Comparison of ENCODE assay signal across 26 cellular contexts in the genomic region with DNA sequence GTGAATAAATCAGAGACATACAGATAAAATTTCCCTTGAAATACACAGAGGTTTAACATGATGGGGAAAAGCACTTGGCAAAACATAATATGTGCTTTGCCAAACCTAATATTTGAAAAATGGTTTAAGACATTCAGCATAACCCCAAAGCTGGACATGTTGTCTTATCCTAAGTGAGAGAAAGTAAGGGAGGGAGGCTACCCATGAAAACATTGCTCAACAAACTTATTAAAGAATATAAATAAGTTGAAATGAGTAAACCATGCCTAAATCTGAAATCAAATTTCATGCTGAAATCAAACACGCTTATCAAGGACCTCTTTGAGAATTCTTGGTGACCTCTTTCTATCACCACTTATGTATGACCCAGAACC.
"Had no signal": no experiment of that assay in that cellular context is flagged by ENCODE, and none has a peak within 500 bp of the region (broad histone marks: within the 10 kb centered on the region; RNA-seq: fewer than 3 reads in every experiment).

No MANE protein-coding gene starts in this region.

- DNase-seq: dorsolateral prefrontal cortex; effector CD8-positive, alpha-beta T cell; endodermal cell; foreskin fibroblast; gastrocnemius medialis; head of caudate nucleus; left ventricle myocardium superior; lower lobe of right lung; ovary; posterior cingulate gyrus; psoas muscle; retina; right lobe of liver; stimulated activated CD4-positive, alpha-beta T cell treated with anti-CD3 and anti-CD28 coated beads, Interleukin-12 subunit alpha, Interleukin-12 subunit beta, amount 100 ng/mL, for 4 hours; stimulated activated CD4-positive, alpha-beta T cell treated with anti-CD3 and anti-CD28 coated beads, Interleukin-1b, Interleukin-23, amount 100 ng/mL, for 48 hours; stimulated activated CD4-positive, alpha-beta T cell treated with anti-CD3 and anti-CD28 coated beads, Interleukin-4, amount 100 ng/mL, for 1 hour; stimulated activated CD8-positive, alpha-beta memory T cell treated with anti-CD3 and anti-CD28 coated beads, Interleukin-4, amount 100 ng/mL, for 48 hours; stimulated activated naive CD4-positive, alpha-beta T cell treated with Interleukin-2 at 50 U/mL for 16 hours; stomach; thyroid gland; upper lobe of left lung had no signal

- H3K9me3 Mint-ChIP-seq: endodermal cell; natural killer cell treated with Interleukin-12 subunit alpha and Interleukin-12 subunit beta and Interleukin-15 and Interleukin-18, amount 100 ng/mL, for 72 hours had no signal

- H3K4me3 Mint-ChIP-seq: endodermal cell; natural killer cell treated with Interleukin-12 subunit alpha and Interleukin-12 subunit beta and Interleukin-15 and Interleukin-18, amount 100 ng/mL, for 72 hours; neural crest cell had no signal

- H3K36me3 ChIP-seq: gastrocnemius medialis, lower lobe of right lung, ovary, right lobe of liver, stomach, thyroid gland, upper lobe of left lung had no signal

- H3K27ac Mint-ChIP-seq: endodermal cell had no signal

- H3K27me3 ChIP-seq: dorsolateral prefrontal cortex, gastrocnemius medialis, ovary, right lobe of liver, stomach, thyroid gland, upper lobe of left lung had no signal

- H3K9me3 ChIP-seq: gastrocnemius medialis, lower lobe of right lung, ovary, psoas muscle, right lobe of liver, stomach, thyroid gland, upper lobe of left lung had no signal

- H3K27ac ChIP-seq: dorsolateral prefrontal cortex, epithelial cell of prostate, gastrocnemius medialis, lower lobe of right lung, ovary, psoas muscle, right lobe of liver, stomach, thyroid gland, upper lobe of left lung had no signal

- H3K4me3 ChIP-seq: dorsolateral prefrontal cortex, gastrocnemius medialis, lower lobe of right lung, ovary, psoas muscle, right lobe of liver, smooth muscle cell, stomach, thyroid gland, upper lobe of left lung had no signal

- ATAC-seq: esophagus mucosa; gastrocnemius medialis; left ventricle myocardium superior; lower lobe of right lung; natural killer cell treated with Interleukin-12 subunit alpha and Interleukin-12 subunit beta and Interleukin-15 and Interleukin-18, amount 100 ng/mL, for 72 hours; psoas muscle; right lobe of liver had no signal

- H3K27me3 Mint-ChIP-seq: natural killer cell treated with Interleukin-12 subunit alpha and Interleukin-12 subunit beta and Interleukin-15 and Interleukin-18, amount 100 ng/mL, for 72 hours had no signal

- H3K4me1 ChIP-seq: gastrocnemius medialis, lower lobe of right lung, psoas muscle, right lobe of liver, stomach, thyroid gland, upper lobe of left lung had no signal
